Comparison of ENCODE assay signal across 1 cellular context in the genomic region with DNA sequence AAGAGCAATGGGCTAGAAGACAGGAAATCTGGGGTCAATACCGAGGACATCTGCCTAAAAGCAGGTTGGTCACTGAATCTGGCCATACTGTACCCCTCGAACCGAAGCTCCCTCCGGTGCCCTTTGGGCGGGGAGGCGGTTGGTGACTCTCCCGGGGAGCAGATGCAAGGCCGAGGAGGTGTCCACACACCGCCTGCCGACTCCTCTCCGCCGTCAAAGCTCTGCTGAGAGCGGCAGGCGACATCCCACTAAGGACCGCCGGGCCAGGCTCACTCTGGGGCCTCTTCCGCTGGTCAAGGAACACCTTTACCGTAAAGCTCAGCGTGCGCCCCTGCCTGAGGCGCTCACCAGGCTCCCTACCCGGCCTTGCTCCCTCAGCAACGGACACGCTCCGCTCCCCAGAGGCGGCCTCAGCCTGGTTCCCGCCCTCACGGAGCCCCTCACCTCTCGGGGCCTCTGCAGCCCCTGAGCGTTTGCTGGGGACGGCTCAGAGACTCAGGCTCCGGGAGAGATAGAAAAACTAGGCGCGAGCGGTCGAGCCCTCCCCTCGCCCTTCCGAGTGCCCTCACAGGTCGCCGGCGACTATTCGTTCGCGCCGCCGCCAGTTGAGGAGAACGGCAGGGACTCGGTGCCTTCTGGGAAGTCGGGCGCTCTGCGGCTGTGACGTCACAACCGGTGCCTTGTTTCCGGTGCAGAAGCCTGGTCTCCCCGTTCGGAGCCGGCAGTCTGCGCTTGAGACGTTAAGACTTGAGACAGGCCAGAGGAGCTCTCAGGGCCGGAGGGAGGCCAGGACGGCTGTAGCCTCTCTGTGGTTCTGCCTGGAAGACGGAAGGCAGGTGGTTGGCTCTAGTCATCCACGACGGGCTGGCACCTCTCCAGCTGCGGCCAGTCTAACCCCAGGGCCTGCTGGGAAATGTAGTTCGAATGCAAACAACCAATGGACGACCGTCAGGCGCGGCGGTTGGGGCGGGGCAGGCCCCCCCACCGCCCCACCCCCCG.
TF ChIP-seq lines count a peak whose summit lies in the region.

A gene with protein sequence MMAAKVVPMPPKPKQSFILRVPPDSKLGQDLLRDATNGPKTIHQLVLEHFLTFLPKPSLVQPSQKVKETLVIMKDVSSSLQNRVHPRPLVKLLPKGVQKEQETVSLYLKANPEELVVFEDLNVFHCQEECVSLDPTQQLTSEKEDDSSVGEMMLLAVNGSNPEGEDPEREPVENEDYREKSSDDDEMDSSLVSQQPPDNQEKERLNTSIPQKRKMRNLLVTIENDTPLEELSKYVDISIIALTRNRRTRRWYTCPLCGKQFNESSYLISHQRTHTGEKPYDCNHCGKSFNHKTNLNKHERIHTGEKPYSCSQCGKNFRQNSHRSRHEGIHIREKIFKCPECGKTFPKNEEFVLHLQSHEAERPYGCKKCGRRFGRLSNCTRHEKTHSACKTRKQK (minus strand): TSS at position 616 of the 999 bp plus-strand sequence. CDS start 1,403 bp downstream, outside the sequence.

TF ChIP-seq in WTC11, 78 proteins besides CTCF, POLR2A, EP300 and RAD21 (continued from another document):
- TF ChIP-seq, protein P1, sequence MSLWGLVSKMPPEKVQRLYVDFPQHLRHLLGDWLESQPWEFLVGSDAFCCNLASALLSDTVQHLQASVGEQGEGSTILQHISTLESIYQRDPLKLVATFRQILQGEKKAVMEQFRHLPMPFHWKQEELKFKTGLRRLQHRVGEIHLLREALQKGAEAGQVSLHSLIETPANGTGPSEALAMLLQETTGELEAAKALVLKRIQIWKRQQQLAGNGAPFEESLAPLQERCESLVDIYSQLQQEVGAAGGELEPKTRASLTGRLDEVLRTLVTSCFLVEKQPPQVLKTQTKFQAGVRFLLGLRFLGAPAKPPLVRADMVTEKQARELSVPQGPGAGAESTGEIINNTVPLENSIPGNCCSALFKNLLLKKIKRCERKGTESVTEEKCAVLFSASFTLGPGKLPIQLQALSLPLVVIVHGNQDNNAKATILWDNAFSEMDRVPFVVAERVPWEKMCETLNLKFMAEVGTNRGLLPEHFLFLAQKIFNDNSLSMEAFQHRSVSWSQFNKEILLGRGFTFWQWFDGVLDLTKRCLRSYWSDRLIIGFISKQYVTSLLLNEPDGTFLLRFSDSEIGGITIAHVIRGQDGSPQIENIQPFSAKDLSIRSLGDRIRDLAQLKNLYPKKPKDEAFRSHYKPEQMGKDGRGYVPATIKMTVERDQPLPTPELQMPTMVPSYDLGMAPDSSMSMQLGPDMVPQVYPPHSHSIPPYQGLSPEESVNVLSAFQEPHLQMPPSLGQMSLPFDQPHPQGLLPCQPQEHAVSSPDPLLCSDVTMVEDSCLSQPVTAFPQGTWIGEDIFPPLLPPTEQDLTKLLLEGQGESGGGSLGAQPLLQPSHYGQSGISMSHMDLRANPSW (CRISPR knock-in tag; conservative IDR thresholded peaks at IDR 0.05; ENCODE audit: low read depth) = no peak
- no peak for TF ChIP-seq FOXJ3 (CRISPR knock-in tag; IDR thresholded peaks at IDR 0.05; ENCODE audit: borderline replicate concordance)
- TF ChIP-seq TEAD4 (CRISPR knock-in tag; IDR thresholded peaks at IDR 0.05) = 0 out of 2 replicates have a peak, but pooled peaks have one; percentile 48
- no peak for TF ChIP-seq NR2C2 (CRISPR knock-in tag; IDR thresholded peaks at IDR 0.05)
- TF ChIP-seq ATF1 (CRISPR knock-in tag; IDR thresholded peaks at IDR 0.05) = no peak
- TF ChIP-seq ZNF232 (CRISPR knock-in tag; IDR thresholded peaks at IDR 0.05) = no peak
- TF ChIP-seq, protein P2, sequence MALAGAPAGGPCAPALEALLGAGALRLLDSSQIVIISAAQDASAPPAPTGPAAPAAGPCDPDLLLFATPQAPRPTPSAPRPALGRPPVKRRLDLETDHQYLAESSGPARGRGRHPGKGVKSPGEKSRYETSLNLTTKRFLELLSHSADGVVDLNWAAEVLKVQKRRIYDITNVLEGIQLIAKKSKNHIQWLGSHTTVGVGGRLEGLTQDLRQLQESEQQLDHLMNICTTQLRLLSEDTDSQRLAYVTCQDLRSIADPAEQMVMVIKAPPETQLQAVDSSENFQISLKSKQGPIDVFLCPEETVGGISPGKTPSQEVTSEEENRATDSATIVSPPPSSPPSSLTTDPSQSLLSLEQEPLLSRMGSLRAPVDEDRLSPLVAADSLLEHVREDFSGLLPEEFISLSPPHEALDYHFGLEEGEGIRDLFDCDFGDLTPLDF (CRISPR knock-in tag; IDR thresholded peaks at IDR 0.05) = no peak
- TF ChIP-seq, protein P3, sequence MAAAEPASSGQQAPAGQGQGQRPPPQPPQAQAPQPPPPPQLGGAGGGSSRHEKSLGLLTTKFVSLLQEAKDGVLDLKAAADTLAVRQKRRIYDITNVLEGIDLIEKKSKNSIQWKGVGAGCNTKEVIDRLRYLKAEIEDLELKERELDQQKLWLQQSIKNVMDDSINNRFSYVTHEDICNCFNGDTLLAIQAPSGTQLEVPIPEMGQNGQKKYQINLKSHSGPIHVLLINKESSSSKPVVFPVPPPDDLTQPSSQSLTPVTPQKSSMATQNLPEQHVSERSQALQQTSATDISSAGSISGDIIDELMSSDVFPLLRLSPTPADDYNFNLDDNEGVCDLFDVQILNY (CRISPR knock-in tag; IDR thresholded peaks at IDR 0.05) = peak; percentile 37; the same call in 1 of the 2 replicates
- no peak for TF ChIP-seq RORB (CRISPR knock-in tag; IDR thresholded peaks at IDR 0.05)
- TF ChIP-seq TEAD1 (CRISPR knock-in tag; IDR thresholded peaks at IDR 0.05) = peak; percentile 81
- TF ChIP-seq, protein P4, sequence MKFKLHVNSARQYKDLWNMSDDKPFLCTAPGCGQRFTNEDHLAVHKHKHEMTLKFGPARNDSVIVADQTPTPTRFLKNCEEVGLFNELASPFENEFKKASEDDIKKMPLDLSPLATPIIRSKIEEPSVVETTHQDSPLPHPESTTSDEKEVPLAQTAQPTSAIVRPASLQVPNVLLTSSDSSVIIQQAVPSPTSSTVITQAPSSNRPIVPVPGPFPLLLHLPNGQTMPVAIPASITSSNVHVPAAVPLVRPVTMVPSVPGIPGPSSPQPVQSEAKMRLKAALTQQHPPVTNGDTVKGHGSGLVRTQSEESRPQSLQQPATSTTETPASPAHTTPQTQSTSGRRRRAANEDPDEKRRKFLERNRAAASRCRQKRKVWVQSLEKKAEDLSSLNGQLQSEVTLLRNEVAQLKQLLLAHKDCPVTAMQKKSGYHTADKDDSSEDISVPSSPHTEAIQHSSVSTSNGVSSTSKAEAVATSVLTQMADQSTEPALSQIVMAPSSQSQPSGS (CRISPR knock-in tag; IDR thresholded peaks at IDR 0.05; ENCODE audit: borderline replicate concordance, low read depth) = no peak
- no peak for TF ChIP-seq NR1H2 (CRISPR knock-in tag; IDR thresholded peaks at IDR 0.05)
- TF ChIP-seq, protein P5, sequence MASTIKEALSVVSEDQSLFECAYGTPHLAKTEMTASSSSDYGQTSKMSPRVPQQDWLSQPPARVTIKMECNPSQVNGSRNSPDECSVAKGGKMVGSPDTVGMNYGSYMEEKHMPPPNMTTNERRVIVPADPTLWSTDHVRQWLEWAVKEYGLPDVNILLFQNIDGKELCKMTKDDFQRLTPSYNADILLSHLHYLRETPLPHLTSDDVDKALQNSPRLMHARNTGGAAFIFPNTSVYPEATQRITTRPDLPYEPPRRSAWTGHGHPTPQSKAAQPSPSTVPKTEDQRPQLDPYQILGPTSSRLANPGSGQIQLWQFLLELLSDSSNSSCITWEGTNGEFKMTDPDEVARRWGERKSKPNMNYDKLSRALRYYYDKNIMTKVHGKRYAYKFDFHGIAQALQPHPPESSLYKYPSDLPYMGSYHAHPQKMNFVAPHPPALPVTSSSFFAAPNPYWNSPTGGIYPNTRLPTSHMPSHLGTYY (CRISPR knock-in tag; IDR thresholded peaks at IDR 0.05) = no peak
- TF ChIP-seq OVOL2 (CRISPR knock-in tag; IDR thresholded peaks at IDR 0.05; ENCODE audit: borderline replicate concordance) = no peak
